Comparison of ENCODE assay signal across 8 cellular contexts in genomic region chr4:145480257-145480656, GRCh38. TPM values are rescaled to one million over a fixed set of nuclear protein-coding genes. Genes with fewer than 3 reads are reported as not detected.
DNase-seq lines count a peak whose midpoint lies in the region; ATAC-seq and TF ChIP-seq lines count a peak whose summit lies in the region.

No MANE protein-coding gene starts in this region.

- no peak for DNase-seq in GM23338 (ENCODE audit: low spot score)
- peak in 1 of 2 experiments; percentile 37 for DNase-seq in PC-9
- DNase-seq in natural killer cell: no peak
- DNase-seq in glomerular visceral epithelial cell (ENCODE audit: extremely low spot score): no peak
- DNase-seq in Caco-2: no peak
- no peak for DNase-seq in HuH-7.5 (ENCODE audit: low spot score)

- CTCF ChIA-PET in PC-9 (lab: Charles Lee) (no interaction called here), Caco-2 (lab: Charles Lee) (no interaction called here)

- BruUV-seq in PC-9 (replicated peaks; lab: Mats Ljungman, UMichigan) (no TSS peak), Caco-2 (replicated peaks; lab: Mats Ljungman, UMichigan) (no TSS peak)

- H3K27me3 ChIP-seq in GM23338 (ENCODE audit: insufficient read depth) (peaks cover 9% of the 10 kb centered on the region), PC-9 (ENCODE audit: insufficient read depth, low read depth) (no peaks in the 10 kb centered on the region), Caco-2 (replicated peaks; ENCODE audit: control insufficient read depth, insufficient read depth, low read length) (no peaks in the 10 kb centered on the region)

- no peak overlapping the region; the same call in 2 of the 3 replicates for H3K4me3 Mint-ChIP-seq in GM23338
- peak overlapping the region; percentile 88 for H3K4me3 Mint-ChIP-seq in natural killer cell
- H3K4me3 Mint-ChIP-seq in Caco-2 (ENCODE audit: unreplicated experiment): no peak overlapping the region

- H3K9me3 Mint-ChIP-seq in GM23338 (peaks cover 4% of the 10 kb centered on the region; the same call in 2 of the 3 replicates), natural killer cell (no peaks in the 10 kb centered on the region), Caco-2 (ENCODE audit: unreplicated experiment) (no peaks in the 10 kb centered on the region)

- H3K27ac ChIP-seq in GM23338 (ENCODE audit: low read depth): no peak overlapping the region
- H3K27ac ChIP-seq in PC-9: no peak overlapping the region

- peaks cover 20% of the 10 kb centered on the region for H3K4me1 ChIP-seq in GM23338 (ENCODE audit: insufficient read depth)
- peaks cover 22% of the 10 kb centered on the region for H3K4me1 ChIP-seq in PC-9 (replicated peaks; ENCODE audit: insufficient read depth)
- H3K4me1 ChIP-seq in Caco-2: no peaks in the 10 kb centered on the region

- no peaks in the 10 kb centered on the region for H3K9me3 ChIP-seq in PC-9 (ENCODE audit: insufficient read depth, low read depth)
- H3K9me3 ChIP-seq in Caco-2: no peaks in the 10 kb centered on the region

- TF ChIP-seq CTCF in GM23338 (conservative IDR thresholded peaks at IDR 0.05; ENCODE audit: low read depth in 2 of 2): no peak
- no peak for TF ChIP-seq CTCF in PC-9 (conservative IDR thresholded peaks at IDR 0.05)
- TF ChIP-seq CTCF in natural killer cell (IDR thresholded peaks at IDR 0.05): no peak
- TF ChIP-seq CTCF in Caco-2 (IDR thresholded peaks at IDR 0.05; ENCODE audit: insufficient read depth in 1 of 2, low read depth in 1 of 2, low read length in 1 of 2, severe bottlenecking in 1 of 2, unreplicated experiment in 1 of 2): no peak

- H3K4me2 ChIP-seq in GM23338: peak overlapping the region; percentile 91; the same call in 1 of the 2 replicates
- peak overlapping the region; percentile 95; the same call in 1 of the 2 replicates for H3K4me2 ChIP-seq in PC-9

- POLR2A ChIA-PET in PC-9 (lab: Charles Lee; ENCODE audit: unreplicated experiment) (no interaction called here), Caco-2 (lab: Charles Lee) (no interaction called here)

- H3K9me2 ChIP-seq in GM23338 (ENCODE audit: insufficient read depth): no peaks in the 10 kb centered on the region; the same call in 1 of the 2 replicates
- no peaks in the 10 kb centered on the region for H3K9me2 ChIP-seq in PC-9 (ENCODE audit: insufficient read depth)

- no peaks in the 10 kb centered on the region for H4K20me1 ChIP-seq in GM23338 (replicated peaks; ENCODE audit: insufficient read depth)
- no peaks in the 10 kb centered on the region for H4K20me1 ChIP-seq in PC-9 (ENCODE audit: insufficient read depth)

- H3K79me2 ChIP-seq in GM23338 (replicated peaks; ENCODE audit: insufficient read depth): peaks cover 27% of the 10 kb centered on the region
- H3K79me2 ChIP-seq in PC-9 (ENCODE audit: low read depth): peaks cover 27% of the 10 kb centered on the region

- H2AFZ ChIP-seq in GM23338 (no peak overlapping the region), PC-9 (no peak overlapping the region)

- intact Hi-C loops in PC-9 (cut with micrococcal nuclease; ENCODE audit: unreplicated experiment) (loop anchor here (5.0 kb wide), 2 partner anchors 67 to 248 kb away; no protein-coding TSS in a partner anchor), natural killer cell (cut with micrococcal nuclease) (loop anchor here (5.0 kb wide), 2 partner anchors 77 to 137 kb away; partner anchors contain the start of gene MMAA), Caco-2 (cut with micrococcal nuclease; ENCODE audit: unreplicated experiment) (loop anchor here (10.0 kb wide), 1 partner anchor 135 kb away; the partner anchor contains the start of gene MMAA)

- H3K4me1 Mint-ChIP-seq in GM23338 (peaks cover 10% of the 10 kb centered on the region), natural killer cell (peaks cover 9 to 12% of the 10 kb centered on the region in 2 donors), Caco-2 (ENCODE audit: low read depth, unreplicated experiment) (peaks cover 8% of the 10 kb centered on the region)

- H3K36me3 Mint-ChIP-seq in GM23338 (ENCODE audit: low read depth) (peaks cover 3% of the 10 kb centered on the region; the same call in 2 of the 3 replicates), natural killer cell (no peaks in the 10 kb centered on the region), Caco-2 (ENCODE audit: insufficient read depth, unreplicated experiment) (no peaks in the 10 kb centered on the region)

- H3F3A ChIP-seq in GM23338 (replicated peaks; ENCODE audit: low read depth) (no peaks in the 10 kb centered on the region), PC-9 (ENCODE audit: insufficient read depth, low read depth) (no peaks in the 10 kb centered on the region; the same call in 1 of the 2 replicates)

- ATAC-seq in GM18498 (IDR thresholded peaks at IDR 0.05; ENCODE audit: unreplicated experiment): peak; percentile 32
- no peak for ATAC-seq in GM23338
- ATAC-seq in natural killer cell: no peak
- ATAC-seq in GM18907 (IDR thresholded peaks at IDR 0.05; ENCODE audit: unreplicated experiment): no peak

- no peak overlapping the region for H3K4me3 ChIP-seq in GM23338
- no peak overlapping the region for H3K4me3 ChIP-seq in PC-9
- no peak overlapping the region for H3K4me3 ChIP-seq in Caco-2 (ENCODE audit: low read depth, low read length)

- H3K36me3 ChIP-seq in GM23338 (ENCODE audit: insufficient read depth) (no peaks in the 10 kb centered on the region), PC-9 (ENCODE audit: low read depth) (no peaks in the 10 kb centered on the region), Caco-2 (ENCODE audit: control insufficient read depth, insufficient read depth, low read length) (no peaks in the 10 kb centered on the region)

- H3K27me3 Mint-ChIP-seq in GM23338 (ENCODE audit: insufficient read depth, low read depth, poor library complexity): peaks cover 6% of the 10 kb centered on the region
- H3K27me3 Mint-ChIP-seq in natural killer cell (ENCODE audit: low read depth in 2 of 2): peaks cover 24 to 27% of the 10 kb centered on the region in 2 donors
- H3K27me3 Mint-ChIP-seq in Caco-2 (ENCODE audit: insufficient read depth, unreplicated experiment): peaks cover 5% of the 10 kb centered on the region

- no peak overlapping the region for H3K27ac Mint-ChIP-seq in GM23338
- no peak overlapping the region for H3K27ac Mint-ChIP-seq in natural killer cell
- H3K27ac Mint-ChIP-seq in Caco-2 (ENCODE audit: unreplicated experiment): no peak overlapping the region

TF ChIP-seq in GM23338, 12 proteins besides CTCF, POLR2A, EP300 and RAD21:
- TF ChIP-seq EZH2 (IDR thresholded peaks at IDR 0.05; ENCODE audit: low read depth, unreplicated experiment) (no peak), ZNF331 (CRISPR knock-in tag; IDR thresholded peaks at IDR 0.05; ENCODE audit: low read depth) (no peak), STAT1 (IDR thresholded peaks at IDR 0.05; ENCODE audit: unreplicated experiment) (no peak), EZH2phosphoT487 (IDR thresholded peaks at IDR 0.05; ENCODE audit: unreplicated experiment) (no peak), NANOG (IDR thresholded peaks at IDR 0.05; ENCODE audit: borderline replicate concordance) (no peak), JUNB (IDR thresholded peaks at IDR 0.05; ENCODE audit: unreplicated experiment) (no peak)

RNA-seq across cellular contexts. Expression of gene SMAD1, which starts 1.4 kb away (rescaled TPM):
- total RNA-seq in GM23338 (2014; rRNA removed; shearing (Covaris generic)): 30.3 and 33.6 TPM in 2 replicates
- polyA plus RNA-seq in GM23338 (2016; fragmentation: Nextera tagmentation; extraction: Ambion mirVana): 19.8 and 21.1 TPM in 2 replicates
- total RNA-seq in PC-9 (2021) (15.1 and 16.1 TPM in 2 replicates), natural killer cell (10 to 100 TPM in 1 of 3 donors, 1 to 10 TPM in 2; 2.2 to 12.8 (median 9.9) TPM), Caco-2 (2022) (4.9 and 5.3 TPM in 2 replicates)
